ENCODE assay signal across 22 cellular contexts in the genomic region with DNA sequence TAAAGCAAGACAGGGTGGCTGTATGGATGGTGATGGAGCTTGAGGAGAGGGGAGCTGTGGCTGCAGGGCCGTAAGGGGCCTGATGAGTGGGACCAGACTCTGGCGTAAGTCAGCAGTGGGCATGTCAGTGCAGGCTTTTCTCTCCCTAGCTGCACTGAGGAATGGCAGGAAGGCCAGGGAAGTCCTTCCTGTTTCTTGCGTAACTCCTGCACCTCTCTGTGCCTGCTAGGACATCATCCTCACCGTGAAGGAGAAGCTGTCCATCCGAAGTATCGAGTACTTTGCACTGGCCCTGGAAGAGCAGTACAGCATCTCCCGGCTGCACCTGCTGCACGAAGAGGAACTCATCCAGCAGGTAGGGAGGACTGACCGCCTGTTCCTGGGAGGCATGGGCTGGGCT. TPM values are rescaled to one million over a fixed set of nuclear protein-coding genes. Genes with fewer than 3 reads are reported as not detected.
A peak's percentile ranks its signal among the peaks of the same experiment; 100 is the strongest.
DNase-seq lines count a peak whose midpoint lies in the region; ATAC-seq, FAIRE-seq and TF ChIP-seq lines count a peak whose summit lies in the region.
"Had no signal": no experiment of that assay in that cellular context is flagged by ENCODE, and none has a peak within 500 bp of the region (broad histone marks: within the 10 kb centered on the region; RNA-seq: fewer than 3 reads in every experiment).

No MANE protein-coding gene starts in this region.

- H2BK120ac ChIP-seq in H1 (replicated peaks; ENCODE audit: low read depth, low read length) = no peak overlapping the region
- H2BK120ac ChIP-seq in trophoblast cell (ENCODE audit: insufficient read depth, low read length, poor library complexity) = no peak overlapping the region

- intact Hi-C loops in Panc1 (cut with micrococcal nuclease; ENCODE audit: unreplicated experiment) = no loop called here

- peak; percentile 40 for ATAC-seq in Panc1
- ATAC-seq: GM12878, Right ventricle myocardium inferior had no signal

- 0 out of 2 replicates have a peak overlapping the region, but pooled peaks have one; percentile 2 for H2BK15ac ChIP-seq in H1 (ENCODE audit: low read length)

- no peak for TF ChIP-seq POLR2A in H1 (IDR thresholded peaks at IDR 0.05; ENCODE audit: control extremely low read depth in 1 of 2, low read depth in 2 of 2, low read length in 2 of 2)

- H3K79me1 ChIP-seq in H1 (ENCODE audit: low read depth, low read length) = no peaks in the 10 kb centered on the region
- no peaks in the 10 kb centered on the region for H3K79me1 ChIP-seq in trophoblast cell (ENCODE audit: low read length)

- no peak overlapping the region for H4K8ac ChIP-seq in H1 (ENCODE audit: extremely low read depth, insufficient read depth, low read length)
- no peak overlapping the region for H4K8ac ChIP-seq in trophoblast cell (ENCODE audit: low read depth, low read length)

- peak overlapping the region; percentile 2; the same call in 1 of the 2 replicates for H2BK20ac ChIP-seq in H1 (ENCODE audit: low read length)

- TF ChIP-seq EP300 in H1 (IDR thresholded peaks at IDR 0.05; ENCODE audit: borderline replicate concordance in 1 of 2, low read depth in 2 of 2, low read length in 2 of 2) = no peak

- in situ Hi-C loops in Panc1 (cut with HindIII; ENCODE audit: low pct_unique_long_range_greater_than_20kb, low sequenced_read_pairs) = no loop called here

- TF ChIP-seq RAD21 in H1 (IDR thresholded peaks at IDR 0.05 in 1 of 2, conservative IDR thresholded peaks at IDR 0.05 in 1 of 2; ENCODE audit: low read depth in 2 of 2, low read length in 2 of 2) = no peak

- DNase-seq in HPDE6-E6E7 (ENCODE audit: extremely low spot score) = peak; percentile 76
- DNase-seq in Panc1 (ENCODE audit: low read depth, low spot score) = no peak
- no peak for DNase-seq in H1 (ENCODE audit: low read depth in 1 of 2, low spot score in 2 of 2)
- DNase-seq in trophoblast cell = no peak
- DNase-seq in H4 (ENCODE audit: low spot score) = no peak
- no peak for DNase-seq in NCI-H226
- no peak for DNase-seq in DMS53 treated with DMSO at 0.1 percent for 48 hours (lab: John Stamatoyannopoulos, UW; ENCODE audit: unreplicated experiment)
- DNase-seq: CD4-positive, alpha-beta T cell; COR-L47; DMS79 treated with DMSO at 0.1 percent for 48 hours; MM.1S; NCI-H1048; NCI-H1436; NCI-H187 treated with DMSO at 0.1 percent for 48 hours; NCI-H2107; NCI-H510A; NCI-H748 treated with DMSO at 0.1 percent for 48 hours; NK-92 treated with Interleukin-12 subunit alpha and Interleukin-12 subunit beta, amount 100 ng/mL, for 24 hours had no signal

- H3K23me2 ChIP-seq in H1 (ENCODE audit: low read depth, low read length) = 0 out of 2 replicates have a peak, but pooled peaks cover 1% of the 10 kb centered on the region

- H3K27ac ChIP-seq in Panc1 (ENCODE audit: low read length) (no peak overlapping the region), H1 (ENCODE audit: low read depth, low read length) (no peak overlapping the region), trophoblast cell (ENCODE audit: low read depth, low read length) (no peak overlapping the region)
- H3K27ac ChIP-seq: BLaER1, SJSA1 had no signal

- H4K91ac ChIP-seq in H1 (replicated peaks; ENCODE audit: insufficient read length, low read length) (no peak overlapping the region), trophoblast cell (ENCODE audit: low read depth, low read length) (no peak overlapping the region)

- no peak overlapping the region for H3K56ac ChIP-seq in H1 (replicated peaks; ENCODE audit: insufficient read length, low read depth, low read length)

- H3K14ac ChIP-seq in H1 (ENCODE audit: insufficient read length) (no peak overlapping the region), trophoblast cell (ENCODE audit: low read length) (no peak overlapping the region)

- no peak overlapping the region for H3K4me3 ChIP-seq in Panc1 (ENCODE audit: low read depth in 2 of 2, low read length in 2 of 2)
- H3K4me3 ChIP-seq in H1 (ENCODE audit: extremely low read depth in 1 of 4, insufficient read depth in 2 of 4, low read depth in 3 of 4, low read length in 4 of 4) = no peak overlapping the region
- H3K4me3 ChIP-seq in trophoblast cell (ENCODE audit: low read depth, low read length) = peak overlapping the region; percentile 43
- H3K4me3 ChIP-seq: BLaER1, GM12878, SJSA1 had no signal

- TF ChIP-seq CTCF in Panc1 (IDR thresholded peaks at IDR 0.05) (no peak), H1 (IDR thresholded peaks at IDR 0.05; ENCODE audit: control extremely low read depth in 1 of 3, insufficient read depth in 1 of 3, low read depth in 1 of 3, low read length in 3 of 3) (no peak)

- POLR2A ChIA-PET in Panc1 (lab: Charles Lee) = no interaction called here
- POLR2A ChIA-PET in H1 (lab: Charles Lee; ENCODE audit: partially characterized antibody) = interaction anchor here (0.8 to 1.1 kb wide), 2 partner anchors 13 to 245 kb away, joined by 3 read pairs; no protein-coding TSS in a partner anchor

- H3K4ac ChIP-seq in H1 (replicated peaks; ENCODE audit: insufficient read length, low read depth, low read length) (no peak overlapping the region), trophoblast cell (ENCODE audit: low read depth, low read length) (no peak overlapping the region)

- H3K9me3 ChIP-seq in Panc1 (ENCODE audit: control insufficient read depth, insufficient read depth, low read depth, low read length) (no peaks in the 10 kb centered on the region), H1 (ENCODE audit: insufficient read depth in 2 of 2, low read depth in 1 of 2, low read length in 1 of 2) (no peaks in the 10 kb centered on the region), trophoblast cell (ENCODE audit: insufficient read depth, low read depth, low read length) (no peaks in the 10 kb centered on the region)
- H3K9me3 ChIP-seq: BLaER1, SJSA1 had no signal

- FAIRE-seq in H1 (lab: Jason Lieb, UNC) = no peak
- FAIRE-seq: GM12878 had no signal

- H3K4me1 ChIP-seq in Panc1 (ENCODE audit: control insufficient read depth, insufficient read depth, low read length) (peaks cover 12% of the 10 kb centered on the region), H1 (replicated peaks in 1 of 4; ENCODE audit: control insufficient read depth in 3 of 4, insufficient read depth in 4 of 4, low read length in 3 of 4) (peaks cover 0 to 14% (median 3%) of the 10 kb centered on the region in 4 experiments; a peak in 4 of 7 replicates), trophoblast cell (ENCODE audit: control insufficient read depth in 1 of 2, insufficient read depth in 2 of 2, low read length in 2 of 2) (no peaks in the 10 kb centered on the region)
- H3K4me1 ChIP-seq: SJSA1 had no signal

- no peaks in the 10 kb centered on the region for H3K36me3 ChIP-seq in Panc1 (ENCODE audit: control insufficient read depth, insufficient read depth, low read length)
- no peaks in the 10 kb centered on the region for H3K36me3 ChIP-seq in H1 (ENCODE audit: control insufficient read depth in 2 of 4, insufficient read depth in 4 of 4, low read length in 3 of 4)
- H3K36me3 ChIP-seq in trophoblast cell (ENCODE audit: control insufficient read depth in 1 of 2, insufficient read depth in 2 of 2, low read length in 2 of 2) = no peaks in the 10 kb centered on the region
- H3K36me3 ChIP-seq: BLaER1, SJSA1 had no signal

- H2AFZ ChIP-seq in H1 (ENCODE audit: low read length) (no peak overlapping the region), trophoblast cell (ENCODE audit: insufficient read depth, low read length, poor library complexity) (no peak overlapping the region)

- 0 out of 2 replicates have a peak overlapping the region, but pooled peaks have one; percentile 0 for H3K18ac ChIP-seq in H1 (ENCODE audit: extremely low read depth, low read length)
- no peak overlapping the region for H3K18ac ChIP-seq in trophoblast cell (ENCODE audit: low read length)

- no peak overlapping the region for H4K12ac ChIP-seq in trophoblast cell (ENCODE audit: low read depth, low read length)

- 93% methylated on average over 9 of the region's 9 CpGs; no CpG with 5 or more reads in 1 of the 2 experiments for WGBS in H1 (ENCODE audit: extremely low coverage in 1 of 2, insufficient coverage in 1 of 2, insufficient read length in 1 of 2, insufficient replicate concordance in 2 of 2, low coverage in 1 of 2, low lambda C conversion rate in 2 of 2, missing lambda C conversion rate in 1 of 2), 2 experiments
- WGBS in trophoblast cell (ENCODE audit: extremely low coverage, insufficient coverage, insufficient read length) = no CpG with 5 or more reads among the region's 9 CpGs

- H2BK12ac ChIP-seq in H1 (ENCODE audit: low read depth, low read length) (0 out of 2 replicates have a peak overlapping the region, but pooled peaks have one; percentile 29), trophoblast cell (ENCODE audit: low read length) (no peak overlapping the region)

- H2BK5ac ChIP-seq in H1 (ENCODE audit: low read depth, low read length) (no peak overlapping the region), trophoblast cell (ENCODE audit: low read depth, low read length, poor library complexity) (no peak overlapping the region)

- H3K9ac ChIP-seq in H1 (replicated peaks in 1 of 4; ENCODE audit: extremely low read depth in 1 of 4, low read depth in 3 of 4, low read length in 3 of 4) = no peak overlapping the region
- no peak overlapping the region for H3K9ac ChIP-seq in trophoblast cell (ENCODE audit: low read length)
- H3K9ac ChIP-seq: BLaER1 had no signal

- H3K23ac ChIP-seq in H1 (ENCODE audit: insufficient read length) (no peak overlapping the region), trophoblast cell (ENCODE audit: low read length) (no peak overlapping the region)

- H3K4me2 ChIP-seq in H1 (ENCODE audit: insufficient read depth in 1 of 2, low read depth in 2 of 2, low read length in 2 of 2) (no peak overlapping the region), trophoblast cell (ENCODE audit: low read length) (no peak overlapping the region)
- H3K4me2 ChIP-seq: BLaER1 had no signal

- no TSS peak for BruUV-seq in Panc1 (replicated peaks; lab: Mats Ljungman, UMichigan)

- H3K27me3 ChIP-seq in Panc1 (ENCODE audit: control insufficient read depth, insufficient read depth, low read length) (peaks cover 18% of the 10 kb centered on the region; the same call in 1 of the 2 replicates), H1 (replicated peaks in 1 of 4; ENCODE audit: control insufficient read depth in 3 of 4, extremely low read depth in 1 of 4, insufficient read depth in 3 of 4, low read length in 3 of 4) (no peaks in the 10 kb centered on the region), trophoblast cell (ENCODE audit: insufficient read depth, low read length) (peaks cover 1% of the 10 kb centered on the region)
- H3K27me3 ChIP-seq: BLaER1, SJSA1 had no signal

- no peaks in the 10 kb centered on the region for H3K79me2 ChIP-seq in H1 (ENCODE audit: control insufficient read depth in 1 of 2, insufficient read depth in 2 of 2, low read length in 2 of 2)
- H3K79me2 ChIP-seq in trophoblast cell (ENCODE audit: control insufficient read depth, insufficient read depth, low read length, poor library complexity) = no peaks in the 10 kb centered on the region

- no peaks in the 10 kb centered on the region for H4K20me1 ChIP-seq in H1 (replicated peaks in 1 of 2; ENCODE audit: control insufficient read depth in 1 of 2, insufficient read depth in 2 of 2, low read length in 2 of 2)
- H4K20me1 ChIP-seq: BLaER1 had no signal

- no peak overlapping the region for H4K5ac ChIP-seq in H1 (ENCODE audit: insufficient read length, low read depth, low read length)

- CTCF ChIA-PET in Panc1 (lab: Charles Lee) (interaction anchor here (0.7 kb wide), 1 partner anchor 178 kb away, joined by 7 read pairs; no protein-coding TSS in a partner anchor), H1 (lab: Charles Lee; ENCODE audit: partially characterized antibody) (no interaction called here)

- H2AK5ac ChIP-seq in H1 (ENCODE audit: low read depth, low read length) (0 out of 2 replicates have a peak overlapping the region, but pooled peaks have one; percentile 7), trophoblast cell (ENCODE audit: low read length) (no peak overlapping the region)

RNA-seq across cellular contexts. Expression of gene TRMT10B, which starts 24.1 kb away (rescaled TPM):
- 9.8 TPM for total RNA-seq in Panc1 (2021; ENCODE audit: unreplicated experiment)
- 6.9 TPM for polyA plus RNA-seq in Panc1 (2012; ENCODE audit: insufficient read length)
- total RNA-seq in H1 (2021; fragmentation: NEBNext Ultra II Directional; extraction: Animal tissue kit (Norgen Biotek cat#: 25700)) = 4.5 and 6.2 TPM in 2 replicates
- 2.0 and 2.4 TPM in 2 replicates for polyA plus RNA-seq in H1 (2011; rRNA removed)
- polyA plus RNA-seq in H1 (2011; cell fraction: cytosol; rRNA removed) = 3.5 TPM
- polyA plus RNA-seq in H1 (2011; cell fraction: nucleus; rRNA removed) = 3.2 TPM
- polyA plus RNA-seq in H1 (2012, experiment 1 of 2) = 6.0 to 7.1 TPM (median 6.3 TPM) in 4 replicates
- polyA plus RNA-seq in H1 (2012, experiment 2 of 2) = 0.59 TPM
- polyA plus RNA-seq in H1 (2013, experiment 1 of 2) = 5.4 TPM
- polyA plus RNA-seq in H1 (2013, experiment 2 of 2) = 5.0 TPM
- 2.2 TPM in 2 replicates for polyA minus RNA-seq in H1 (2011; rRNA and poly(A)+ RNA removed)
- polyA minus RNA-seq in H1 (2011; cell fraction: cytosol; rRNA and poly(A)+ RNA removed) = 1.2 TPM
- 6.1 TPM for polyA minus RNA-seq in H1 (2011; cell fraction: nucleus; rRNA and poly(A)+ RNA removed)
- polyA plus RNA-seq in trophoblast cell (2013) = 3.2 and 3.6 TPM in 2 replicates
- 1.3 and 1.5 TPM in 2 replicates for total RNA-seq in H4 (2014; rRNA removed; shearing (Covaris generic))

RNA-seq across cellular contexts. Expression of gene EXOSC3, which starts 55.4 kb away (rescaled TPM):
- 45.3 TPM for total RNA-seq in Panc1 (2021; ENCODE audit: unreplicated experiment)
- polyA plus RNA-seq in Panc1 (2012; ENCODE audit: insufficient read length) = 36.5 TPM
- 73.4 and 77.4 TPM in 2 replicates for total RNA-seq in H1 (2021; fragmentation: NEBNext Ultra II Directional; extraction: Animal tissue kit (Norgen Biotek cat#: 25700))
- 43.5 and 46.7 TPM in 2 replicates for polyA plus RNA-seq in H1 (2011; rRNA removed)
- 59.4 TPM for polyA plus RNA-seq in H1 (2011; cell fraction: cytosol; rRNA removed)
- 31.5 TPM for polyA plus RNA-seq in H1 (2011; cell fraction: nucleus; rRNA removed)
- 55.6 to 74.9 TPM (median 63.5 TPM) in 4 replicates for polyA plus RNA-seq in H1 (2012, experiment 1 of 2)
- polyA plus RNA-seq in H1 (2012, experiment 2 of 2) = 12.2 TPM
- polyA plus RNA-seq in H1 (2013, experiment 1 of 2) = 30.9 TPM
- 33.4 TPM for polyA plus RNA-seq in H1 (2013, experiment 2 of 2)
- polyA minus RNA-seq in H1 (2011; rRNA and poly(A)+ RNA removed) = 23.1 and 43.7 TPM in 2 replicates
- 34.3 TPM for polyA minus RNA-seq in H1 (2011; cell fraction: cytosol; rRNA and poly(A)+ RNA removed)
- 74.5 TPM for polyA minus RNA-seq in H1 (2011; cell fraction: nucleus; rRNA and poly(A)+ RNA removed)
- polyA plus RNA-seq in trophoblast cell (2013) = 18.8 and 19.1 TPM in 2 replicates
- 80.8 and 117 TPM in 2 replicates for total RNA-seq in H4 (2014; rRNA removed; shearing (Covaris generic))
